19 cellular contexts compared by ENCODE assay signal in the genomic region with DNA sequence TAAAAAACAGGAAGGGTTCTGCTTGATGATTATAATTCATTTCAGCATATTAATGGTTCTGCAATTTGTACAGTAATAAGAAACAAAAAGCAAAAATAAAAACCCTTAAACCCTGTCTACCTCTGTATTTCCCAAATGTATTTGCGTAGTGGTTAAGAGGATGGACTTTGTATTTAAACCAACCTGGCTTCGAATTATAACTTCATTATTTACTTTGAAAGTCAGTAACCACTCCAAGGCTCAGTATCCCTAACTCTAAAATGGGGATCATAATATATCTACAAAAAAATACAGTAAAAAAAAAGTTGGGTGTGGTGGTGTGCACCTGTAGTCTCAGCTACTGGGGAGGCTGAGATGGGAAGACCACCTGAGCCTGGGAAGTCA.
"Had no signal": no experiment of that assay in that cellular context is flagged by ENCODE, and none has a peak within 500 bp of the region (broad histone marks: within the 10 kb centered on the region; RNA-seq: fewer than 3 reads in every experiment).

No MANE protein-coding gene starts in this region.

- H3K4me3 ChIP-seq: cardiac muscle cell had no signal

- H3K27me3 ChIP-seq: cardiac muscle cell had no signal

- H3K36me3 ChIP-seq: cardiac muscle cell had no signal

- H3K4me1 Mint-ChIP-seq: activated naive CD8-positive, alpha-beta T cell treated with anti-CD3 and anti-CD28 coated beads, Interleukin-2, amount 50 U/mL, for 24 hours; brain had no signal

- H3K9me3 Mint-ChIP-seq: activated naive CD4-positive, alpha-beta T cell treated with anti-CD3 and anti-CD28 coated beads, Interleukin-2, amount 50 U/mL, for 72 hours; activated naive CD8-positive, alpha-beta T cell treated with anti-CD3 and anti-CD28 coated beads, Interleukin-2, amount 50 U/mL, for 24 hours had no signal

- H3K27ac ChIP-seq: cardiac muscle cell had no signal

- DNase-seq: activated CD4-positive, alpha-beta T cell treated with anti-CD3 and anti-CD28 coated beads for 48 hours; activated CD4-positive, alpha-beta T cell treated with anti-CD3 and anti-CD28 coated beads, Interleukin-2, amount 50 U/mL, for 4 hours; activated CD4-positive, CD25-positive, alpha-beta regulatory T cell treated with anti-CD3 and anti-CD28 coated beads, Interleukin-2, amount 50 U/mL, for 72 hours; activated CD8-positive, alpha-beta memory T cell treated with anti-CD3 and anti-CD28 coated beads, Interleukin-2, amount 50 U/mL, for 48 hours; activated CD8-positive, alpha-beta T cell treated with anti-CD3 and anti-CD28 coated beads, Interleukin-2, amount 10 ng/mL, durations not matched to agents 7 days and 5 days; activated effector memory CD4-positive, alpha-beta T cell treated with Interleukin-2 at 50 U/mL for 16 hours; activated naive CD4-positive, alpha-beta T cell; activated naive CD8-positive, alpha-beta T cell treated with anti-CD3 and anti-CD28 coated beads, Interleukin-2, amount 50 U/mL, for 24 hours; activated T-cell treated with anti-CD3 and anti-CD28 coated beads, Interleukin-2, amount 50 U/mL, for 1 hour; amniotic stem cell; NCI-H1436 treated with DMSO at 0.1 percent for 48 hours; NCI-H446; NCI-H524; T-helper 17 cell; T-helper 9 cell had no signal

- H3K27ac Mint-ChIP-seq: activated CD8-positive, alpha-beta T cell treated with anti-CD3 and anti-CD28 coated beads, Interleukin-2, amount 10 ng/mL, durations not matched to agents 7 days and 5 days; activated naive CD4-positive, alpha-beta T cell treated with anti-CD3 and anti-CD28 coated beads, Interleukin-2, amount 50 U/mL, for 72 hours; activated naive CD8-positive, alpha-beta T cell treated with anti-CD3 and anti-CD28 coated beads, Interleukin-2, amount 50 U/mL, for 24 hours; brain; T-helper 17 cell had no signal

- H3K36me3 Mint-ChIP-seq: activated naive CD4-positive, alpha-beta T cell treated with anti-CD3 and anti-CD28 coated beads, Interleukin-2, amount 50 U/mL, for 72 hours; brain; WTC11 had no signal

- H3K4me3 Mint-ChIP-seq: activated CD8-positive, alpha-beta T cell treated with anti-CD3 and anti-CD28 coated beads, Interleukin-2, amount 10 ng/mL, durations not matched to agents 7 days and 5 days; activated naive CD8-positive, alpha-beta T cell treated with anti-CD3 and anti-CD28 coated beads, Interleukin-2, amount 50 U/mL, for 24 hours; brain; T-helper 17 cell; WTC11 had no signal

- H3K27me3 Mint-ChIP-seq: T-helper 17 cell had no signal

- ATAC-seq: activated CD8-positive, alpha-beta T cell treated with anti-CD3 and anti-CD28 coated beads, Interleukin-2, amount 10 ng/mL, durations not matched to agents 7 days and 5 days; activated naive CD8-positive, alpha-beta T cell treated with anti-CD3 and anti-CD28 coated beads, Interleukin-2, amount 50 U/mL, for 24 hours; T-helper 17 cell had no signal
